In the genomic region with DNA sequence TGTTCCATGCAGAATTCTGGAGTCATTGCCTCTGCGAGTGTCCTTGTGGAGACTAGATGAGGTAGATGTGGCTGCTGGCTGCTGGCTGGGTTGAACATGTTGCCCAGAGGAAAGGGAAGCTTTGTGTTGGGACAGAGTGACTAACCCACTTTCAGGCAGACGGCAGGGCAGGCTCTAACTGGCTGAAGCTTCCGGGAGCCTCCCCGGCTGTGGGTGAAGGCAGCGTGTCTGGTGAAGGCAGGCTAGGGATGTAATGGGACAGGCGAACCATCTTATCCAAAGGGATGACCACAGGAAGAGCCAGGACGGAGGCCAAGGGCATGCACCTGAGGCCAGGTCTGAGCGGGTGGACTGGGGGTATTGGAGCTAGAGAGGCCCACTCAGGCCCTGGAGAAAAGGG, we compare ENCODE assay signal across 10 cellular contexts. TPM values are rescaled to one million over a fixed set of nuclear protein-coding genes. Genes with fewer than 3 reads are reported as not detected.
A peak's percentile ranks its signal among the peaks of the same experiment; 100 is the strongest.
DNase-seq lines count a peak whose midpoint lies in the region; ATAC-seq and TF ChIP-seq lines count a peak whose summit lies in the region.
"Had no signal": no experiment of that assay in that cellular context is flagged by ENCODE, and none has a peak within 500 bp of the region (broad histone marks: within the 10 kb centered on the region; RNA-seq: fewer than 3 reads in every experiment).

No MANE protein-coding gene starts in this region.

- no peak overlapping the region for H3K4me3 Mint-ChIP-seq in neural crest cell

- no peaks in the 10 kb centered on the region for H3K9me3 ChIP-seq in GM23248 (ENCODE audit: low read depth)
- no peaks in the 10 kb centered on the region for H3K9me3 ChIP-seq in Peyer's patch
- H3K9me3 ChIP-seq: suprapubic skin had no signal

- POLR2A ChIA-PET in RWPE1 (lab: Yijun Ruan, JAX; ENCODE audit: low non-redundant PET), result interaction anchor here (0.6 to 1.0 kb wide), 2 partner anchors 11 to 348 kb away, joined by 3 to 5 read pairs; partner anchors contain the start of gene SNRPG

- peaks cover 9% of the 10 kb centered on the region for H3K4me1 Mint-ChIP-seq in neural crest cell

- in situ Hi-C loops in GM23248 (cut with MboI), result no loop called here

- peaks cover 13% of the 10 kb centered on the region; the same call in 1 of the 2 replicates for H3F3A ChIP-seq in GM23248 (ENCODE audit: insufficient read depth)

- no peak overlapping the region for H2AFZ ChIP-seq in GM23248

- no peaks in the 10 kb centered on the region for H3K79me2 ChIP-seq in GM23248 (ENCODE audit: insufficient read depth)

- H3K9me2 ChIP-seq in GM23248 (ENCODE audit: insufficient read depth), result no peaks in the 10 kb centered on the region

- no peak for ATAC-seq in HG02588 (IDR thresholded peaks at IDR 0.05; ENCODE audit: unreplicated experiment)

- TF ChIP-seq POLR2A in Peyer's patch (IDR thresholded peaks at IDR 0.05), result no peak

- peak overlapping the region; percentile 85 for H3K27ac Mint-ChIP-seq in neural crest cell (ENCODE audit: unreplicated experiment)

- H4K20me1 ChIP-seq in GM23248 (ENCODE audit: insufficient read depth), result no peaks in the 10 kb centered on the region

- peak; percentile 62 for DNase-seq in GM23248
- DNase-seq in RWPE1 (ENCODE audit: low spot score), result peak; percentile 86
- peak; percentile 55 for DNase-seq in dermis blood vessel endothelial cell
- DNase-seq in neural crest cell (ENCODE audit: low read depth, low spot score), result no peak
- DNase-seq in NCI-H1092 treated with DMSO at 0.1 percent for 48 hours (lab: John Stamatoyannopoulos, UW), result no peak
- no peak for DNase-seq in Peyer's patch
- DNase-seq: activated T-cell treated with anti-CD3 and anti-CD28 coated beads for 4 hours, MM.1S had no signal

- H3K27ac ChIP-seq in GM23248, result no peak overlapping the region
- H3K27ac ChIP-seq in RWPE1, result peak overlapping the region; percentile 86
- no peak overlapping the region for H3K27ac ChIP-seq in Peyer's patch
- H3K27ac ChIP-seq: suprapubic skin had no signal

- H3K36me3 Mint-ChIP-seq in neural crest cell (ENCODE audit: low read depth), result no peaks in the 10 kb centered on the region

- H3K27me3 ChIP-seq in GM23248 (replicated peaks; ENCODE audit: insufficient read depth) (no peaks in the 10 kb centered on the region), Peyer's patch (no peaks in the 10 kb centered on the region)

- peaks cover 13% of the 10 kb centered on the region; the same call in 1 of the 2 replicates for H3K36me3 ChIP-seq in GM23248 (ENCODE audit: low read depth)
- peaks cover 0 to 33% (median 0%) of the 10 kb centered on the region in 3 donors for H3K36me3 ChIP-seq in Peyer's patch

- no peak for TF ChIP-seq CTCF in RWPE1 (conservative IDR thresholded peaks at IDR 0.05; ENCODE audit: low read depth)
- TF ChIP-seq CTCF in neural crest cell (conservative IDR thresholded peaks at IDR 0.05), result no peak
- TF ChIP-seq CTCF in Peyer's patch (IDR thresholded peaks at IDR 0.05), result no peak

- no peak overlapping the region for H3K4me2 ChIP-seq in GM23248 (ENCODE audit: unreplicated experiment)

- H3K27me3 Mint-ChIP-seq in neural crest cell (ENCODE audit: low read depth), result no peaks in the 10 kb centered on the region

- H3K9me3 Mint-ChIP-seq in neural crest cell, result no peaks in the 10 kb centered on the region

- 66 to 71% methylated on average over 8 of the region's 8 CpGs for WGBS in GM23248 (ENCODE audit: low coverage in 1 of 2, low lambda C conversion rate in 2 of 2, missing lambda C conversion rate in 2 of 2), 2 experiments

- CTCF ChIA-PET in RWPE1 (lab: Yijun Ruan, JAX), result interaction anchor here (0.6 kb wide), 2 partner anchors 46 to 73 kb away, joined by 3 to 4 read pairs; no protein-coding TSS in a partner anchor

- H3K4me1 ChIP-seq in GM23248 (ENCODE audit: insufficient read depth) (peaks cover 14% of the 10 kb centered on the region), Peyer's patch (no peaks in the 10 kb centered on the region)

- H3K4me3 ChIP-seq in GM23248 (no peak overlapping the region), Peyer's patch (no peak overlapping the region)
- H3K4me3 ChIP-seq: suprapubic skin had no signal

- no peak overlapping the region for H3K9ac ChIP-seq in GM23248

RNA-seq across cellular contexts. Expression of gene ASPRV1, which starts 16.0 kb away (rescaled TPM):
- total RNA-seq in GM23248 (2014; rRNA removed; shearing (Covaris generic)), result under 0.01 and 0.86 TPM in 2 replicates
- polyA plus RNA-seq in GM23248 (2016; fragmentation: Nextera tagmentation; extraction: Ambion mirVana), result 0.19 and 0.24 TPM in 2 replicates
- 0.14 and 0.34 TPM in 2 replicates for total RNA-seq in dermis blood vessel endothelial cell
- total RNA-seq in neural crest cell, result 1.2 and 1.7 TPM in 2 replicates
- 1 to 10 TPM; 1.6 to 4.1 (median 2.9) TPM for total RNA-seq in Peyer's patch

RNA-seq across cellular contexts. Expression of gene MXD1, which starts 30.5 kb away (rescaled TPM):
- 4.4 and 5.3 TPM in 2 replicates for total RNA-seq in GM23248 (2014; rRNA removed; shearing (Covaris generic))
- 6.3 and 7.6 TPM in 2 replicates for polyA plus RNA-seq in GM23248 (2016; fragmentation: Nextera tagmentation; extraction: Ambion mirVana)
- total RNA-seq in dermis blood vessel endothelial cell (3.8 and 4.9 TPM in 2 replicates), neural crest cell (4.9 and 6.6 TPM in 2 replicates), Peyer's patch (10 to 100 TPM; 18.2 to 83.7 (median 74.4) TPM)

RNA-seq across cellular contexts. Expression of gene SNRNP27, which starts 51.7 kb away (rescaled TPM):
- 46.8 and 69.3 TPM in 2 replicates for total RNA-seq in GM23248 (2014; rRNA removed; shearing (Covaris generic))
- polyA plus RNA-seq in GM23248 (2016; fragmentation: Nextera tagmentation; extraction: Ambion mirVana), result 84.4 and 85.9 TPM in 2 replicates
- total RNA-seq in dermis blood vessel endothelial cell (40.0 and 47.7 TPM in 2 replicates), neural crest cell (65.5 and 67.8 TPM in 2 replicates), Peyer's patch (10 to 100 TPM; 35.4 to 99.0 (median 53.7) TPM)

Comparison
In these comparisons a context has a peak if more than half of its experiments do, and no peak if none do; other contexts are left out.
1. DNase-seq: peak in GM23248 (single experiment), RWPE1 (single experiment) and dermis blood vessel endothelial cell (single experiment); none in neural crest cell (single experiment), NCI-H1092 treated with DMSO at 0.1 percent for 48 hours (single experiment) and Peyer's patch (0 of 3).